In the genomic region with DNA sequence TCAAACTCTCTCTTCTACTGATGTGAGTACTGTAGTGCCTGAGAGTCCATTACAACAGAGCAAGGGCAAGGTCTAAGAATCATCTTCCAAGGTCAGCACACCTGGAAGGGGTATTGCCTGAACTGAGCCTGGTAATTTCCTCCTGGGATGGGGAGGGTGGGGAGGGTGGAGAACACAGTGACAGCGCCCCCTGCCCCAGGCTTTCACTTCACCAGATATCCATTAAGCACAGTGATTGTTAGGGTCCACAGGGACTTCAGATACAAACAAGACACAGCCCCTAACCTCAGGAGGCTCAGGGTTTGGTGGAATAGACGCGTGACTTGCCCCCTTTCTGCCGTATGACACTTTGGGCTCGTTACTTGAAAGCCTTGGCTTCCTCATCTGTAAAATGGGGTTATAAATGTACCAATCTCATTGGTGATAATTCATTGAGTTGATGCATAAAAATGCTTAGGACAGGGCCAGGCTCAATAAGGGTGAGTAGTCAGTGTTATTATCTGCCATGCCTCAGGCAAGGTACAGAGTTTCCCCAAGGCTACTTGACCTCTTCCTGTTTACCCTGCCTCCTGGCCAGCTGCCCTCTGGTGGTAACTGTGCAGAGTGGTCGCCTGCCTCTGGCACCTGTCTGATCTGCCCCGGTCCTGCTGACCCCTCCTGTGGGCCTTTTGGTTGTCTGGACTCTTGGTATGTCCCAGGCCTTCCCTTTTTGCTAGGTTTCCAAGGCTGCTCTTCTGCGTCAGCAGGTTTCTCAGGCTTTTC, we compare ENCODE assay signal across 14 cellular contexts. TPM values are rescaled to one million over a fixed set of nuclear protein-coding genes. Genes with fewer than 3 reads are reported as not detected.
DNase-seq lines count a peak whose midpoint lies in the region; ATAC-seq and TF ChIP-seq lines count a peak whose summit lies in the region.
"Had no signal": no experiment of that assay in that cellular context is flagged by ENCODE, and none has a peak within 500 bp of the region (broad histone marks: within the 10 kb centered on the region; RNA-seq: fewer than 3 reads in every experiment).

No MANE protein-coding gene starts in this region.

- ATAC-seq in sciatic nerve = no peak
- ATAC-seq in GM18909 (IDR thresholded peaks at IDR 0.05; ENCODE audit: poor library complexity, unreplicated experiment) = no peak

- no peak overlapping the region for H3K4me3 ChIP-seq in HFF-Myc (replicated peaks; ENCODE audit: low read depth, low read length)
- H3K4me3 ChIP-seq: lower lobe of right lung, smooth muscle cell had no signal

- DNase-seq in GM10266 (ENCODE audit: extremely low spot score) (no peak), HFF-Myc (ENCODE audit: extremely low read depth, low read depth) (no peak), amniotic epithelial cell (ENCODE audit: low read depth) (peak; percentile 14), kidney tubule cell (ENCODE audit: low spot score) (peak; percentile 35), sciatic nerve (ENCODE audit: low spot score) (no peak), NCI-H2029 treated with DMSO at 0.1 percent for 48 hours (lab: John Stamatoyannopoulos, UW) (no peak), EL (no peak)
- DNase-seq: caudate nucleus, hippocampal formation, Kasumi-1, lower lobe of right lung, substantia nigra had no signal

- peak; percentile 36 for TF ChIP-seq CTCF in GM10266 (IDR thresholded peaks at IDR 0.05; ENCODE audit: control insufficient read depth, insufficient read depth, low read depth, missing control alignments)
- peak; percentile 6 for TF ChIP-seq CTCF in HFF-Myc (IDR thresholded peaks at IDR 0.05; ENCODE audit: low read depth, low read length, missing control alignments)

- intact Hi-C loops in sciatic nerve (cut with DNase I) = no loop called here

RNA-seq across cellular contexts. Expression of a gene that starts 13.1 kb away (rescaled TPM):
- 73.5 TPM for total RNA-seq in sciatic nerve

Comparison
In these comparisons a context has a peak if more than half of its experiments do, and no peak if none do; other contexts are left out.
1. DNase-seq: peak in amniotic epithelial cell (single experiment) and kidney tubule cell (single experiment); none in GM10266 (single experiment), HFF-Myc (single experiment), sciatic nerve (single experiment), NCI-H2029 treated with DMSO at 0.1 percent for 48 hours (single experiment) and EL (single experiment).